ENCODE assay signal across 1 cellular context in the genomic region with DNA sequence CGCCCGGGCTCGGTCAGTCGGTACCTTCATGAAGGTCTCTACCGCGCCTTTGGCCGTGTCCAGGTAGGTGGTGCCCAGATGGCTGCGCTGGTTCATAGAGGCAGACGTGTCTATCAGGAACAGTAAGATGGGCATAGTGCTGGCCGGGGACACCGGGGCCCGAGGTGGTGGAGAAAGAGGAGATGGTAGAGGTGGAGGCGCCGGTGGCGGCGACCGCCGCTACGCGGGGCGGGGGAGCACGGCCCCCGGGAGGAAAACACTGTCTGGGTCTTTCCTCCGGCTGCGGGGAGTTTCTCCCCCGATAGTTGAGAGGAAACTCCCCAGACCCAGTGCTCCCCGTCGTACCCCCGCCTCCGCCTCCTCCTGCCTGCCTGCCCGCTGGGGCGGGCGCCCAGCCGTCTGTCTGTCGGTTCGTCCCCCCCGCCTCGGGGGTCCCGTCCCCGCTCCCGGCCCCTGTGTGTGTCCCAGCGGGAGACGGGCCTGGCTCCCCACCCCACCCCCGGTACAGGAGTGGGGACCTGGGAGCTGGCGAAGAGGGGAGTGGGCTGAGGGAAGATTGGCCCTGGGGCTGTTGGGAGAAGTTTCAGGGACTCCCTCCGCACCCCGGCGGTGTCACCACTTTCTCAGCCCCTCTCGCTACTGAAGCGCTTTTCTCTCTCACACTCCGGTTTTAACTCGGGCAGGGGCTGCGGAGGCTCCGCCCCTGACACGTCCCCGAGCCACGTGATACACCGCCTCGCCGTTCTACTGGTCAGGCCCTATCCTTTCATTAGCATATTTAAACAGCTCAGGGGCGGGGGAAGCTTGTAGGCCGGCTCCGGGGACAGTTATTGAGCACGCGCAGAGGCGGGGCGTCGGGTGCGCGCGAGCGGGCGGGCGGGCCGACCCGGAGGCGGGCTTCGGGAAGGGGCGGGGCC.
TF ChIP-seq lines count a peak whose summit lies in the region.

A gene with protein sequence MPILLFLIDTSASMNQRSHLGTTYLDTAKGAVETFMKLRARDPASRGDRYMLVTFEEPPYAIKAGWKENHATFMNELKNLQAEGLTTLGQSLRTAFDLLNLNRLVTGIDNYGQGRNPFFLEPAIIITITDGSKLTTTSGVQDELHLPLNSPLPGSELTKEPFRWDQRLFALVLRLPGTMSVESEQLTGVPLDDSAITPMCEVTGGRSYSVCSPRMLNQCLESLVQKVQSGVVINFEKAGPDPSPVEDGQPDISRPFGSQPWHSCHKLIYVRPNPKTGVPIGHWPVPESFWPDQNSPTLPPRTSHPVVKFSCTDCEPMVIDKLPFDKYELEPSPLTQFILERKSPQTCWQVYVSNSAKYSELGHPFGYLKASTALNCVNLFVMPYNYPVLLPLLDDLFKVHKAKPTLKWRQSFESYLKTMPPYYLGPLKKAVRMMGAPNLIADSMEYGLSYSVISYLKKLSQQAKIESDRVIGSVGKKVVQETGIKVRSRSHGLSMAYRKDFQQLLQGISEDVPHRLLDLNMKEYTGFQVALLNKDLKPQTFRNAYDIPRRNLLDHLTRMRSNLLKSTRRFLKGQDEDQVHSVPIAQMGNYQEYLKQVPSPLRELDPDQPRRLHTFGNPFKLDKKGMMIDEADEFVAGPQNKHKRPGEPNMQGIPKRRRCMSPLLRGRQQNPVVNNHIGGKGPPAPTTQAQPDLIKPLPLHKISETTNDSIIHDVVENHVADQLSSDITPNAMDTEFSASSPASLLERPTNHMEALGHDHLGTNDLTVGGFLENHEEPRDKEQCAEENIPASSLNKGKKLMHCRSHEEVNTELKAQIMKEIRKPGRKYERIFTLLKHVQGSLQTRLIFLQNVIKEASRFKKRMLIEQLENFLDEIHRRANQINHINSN (minus strand): TSS at position 646 of the 917 bp plus-strand sequence. CDS start 511 bp downstream, at position 135.

TF ChIP-seq in HepG2, 621 proteins besides CTCF, POLR2A, EP300 and RAD21 (continued from another document and continues in another):
- TF ChIP-seq, protein P1, sequence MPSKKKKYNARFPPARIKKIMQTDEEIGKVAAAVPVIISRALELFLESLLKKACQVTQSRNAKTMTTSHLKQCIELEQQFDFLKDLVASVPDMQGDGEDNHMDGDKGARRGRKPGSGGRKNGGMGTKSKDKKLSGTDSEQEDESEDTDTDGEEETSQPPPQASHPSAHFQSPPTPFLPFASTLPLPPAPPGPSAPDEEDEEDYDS (CRISPR knock-in tag; IDR thresholded peaks at IDR 0.05), result peak; percentile 100
- TF ChIP-seq ZNF891 (CRISPR knock-in tag; IDR thresholded peaks at IDR 0.05) (no peak), ZNF772 (CRISPR knock-in tag; IDR thresholded peaks at IDR 0.05) (peak; percentile 66), ZBTB38 (CRISPR knock-in tag; IDR thresholded peaks at IDR 0.05) (no peak), PCBP1 (IDR thresholded peaks at IDR 0.05; ENCODE audit: borderline replicate concordance, low read depth, low read length) (no peak), IRX3 (CRISPR knock-in tag; IDR thresholded peaks at IDR 0.05; ENCODE audit: borderline replicate concordance, low read depth) (peak; percentile 66; the same call in 1 of the 2 replicates), ZNF547 (CRISPR knock-in tag; IDR thresholded peaks at IDR 0.05) (no peak), FOXJ3 (CRISPR knock-in tag; IDR thresholded peaks at IDR 0.05; ENCODE audit: borderline replicate concordance) (peak; percentile 55; the same call in 1 of the 2 replicates), MAFK (conservative IDR thresholded peaks at IDR 0.05 in 1 of 2, IDR thresholded peaks at IDR 0.05 in 1 of 2; ENCODE audit: low read length in 2 of 2) (no peak), ZNF343 (CRISPR knock-in tag; IDR thresholded peaks at IDR 0.05) (0 out of 2 replicates have a peak, but pooled peaks have one; percentile 45), GZF1 (CRISPR knock-in tag; IDR thresholded peaks at IDR 0.05) (peak; percentile 11; the same call in 1 of the 2 replicates), NFE2 (CRISPR knock-in tag; IDR thresholded peaks at IDR 0.05) (no peak), ZNF335 (CRISPR knock-in tag; IDR thresholded peaks at IDR 0.05) (peak; percentile 30; the same call in 1 of the 2 replicates), XRCC5 (optimal IDR thresholded peaks at IDR 0.05; ENCODE audit: low read length) (peak; percentile 20), ZFAT (CRISPR knock-in tag; conservative IDR thresholded peaks at IDR 0.05) (peak; percentile 79; the same call in 1 of the 2 replicates), FIP1L1 (IDR thresholded peaks at IDR 0.05; ENCODE audit: borderline replicate concordance, insufficient read depth, low read depth, low read length) (no peak), SKI (IDR thresholded peaks at IDR 0.05; ENCODE audit: partially characterized antibody) (peak; percentile 34), ZNF331 (CRISPR knock-in tag; IDR thresholded peaks at IDR 0.05) (peak; percentile 65; the same call in 1 of the 2 replicates), REPIN1 (CRISPR knock-in tag; IDR thresholded peaks at IDR 0.05; ENCODE audit: borderline replicate concordance, low read depth) (peak; percentile 48), ZNF564 (CRISPR knock-in tag; IDR thresholded peaks at IDR 0.05) (0 out of 2 replicates have a peak, but pooled peaks have one; percentile 34)
- TF ChIP-seq, protein P2, sequence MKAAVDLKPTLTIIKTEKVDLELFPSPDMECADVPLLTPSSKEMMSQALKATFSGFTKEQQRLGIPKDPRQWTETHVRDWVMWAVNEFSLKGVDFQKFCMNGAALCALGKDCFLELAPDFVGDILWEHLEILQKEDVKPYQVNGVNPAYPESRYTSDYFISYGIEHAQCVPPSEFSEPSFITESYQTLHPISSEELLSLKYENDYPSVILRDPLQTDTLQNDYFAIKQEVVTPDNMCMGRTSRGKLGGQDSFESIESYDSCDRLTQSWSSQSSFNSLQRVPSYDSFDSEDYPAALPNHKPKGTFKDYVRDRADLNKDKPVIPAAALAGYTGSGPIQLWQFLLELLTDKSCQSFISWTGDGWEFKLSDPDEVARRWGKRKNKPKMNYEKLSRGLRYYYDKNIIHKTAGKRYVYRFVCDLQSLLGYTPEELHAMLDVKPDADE (CRISPR knock-in tag; IDR thresholded peaks at IDR 0.05), result peak; percentile 95
- TF ChIP-seq, protein P3, sequence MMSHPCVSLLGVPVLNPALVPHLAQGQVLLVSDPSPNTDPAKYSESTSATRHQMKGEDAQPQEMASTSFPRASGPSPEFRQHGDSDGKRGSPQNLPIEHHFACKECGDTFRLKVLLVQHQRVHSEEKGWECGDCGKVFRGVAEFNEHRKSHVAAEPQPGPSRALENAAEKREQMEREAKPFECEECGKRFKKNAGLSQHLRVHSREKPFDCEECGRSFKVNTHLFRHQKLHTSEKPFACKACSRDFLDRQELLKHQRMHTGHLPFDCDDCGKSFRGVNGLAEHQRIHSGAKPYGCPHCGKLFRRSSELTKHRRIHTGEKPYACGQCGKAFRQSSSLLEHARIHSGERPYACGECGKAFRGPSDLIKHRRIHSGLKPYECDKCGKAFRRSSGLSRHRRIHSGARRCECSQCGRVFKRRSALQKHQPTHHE (CRISPR knock-in tag; IDR thresholded peaks at IDR 0.05; ENCODE audit: borderline replicate concordance), result 0 out of 2 replicates have a peak, but pooled peaks have one; percentile 56
- TF ChIP-seq, protein P4, sequence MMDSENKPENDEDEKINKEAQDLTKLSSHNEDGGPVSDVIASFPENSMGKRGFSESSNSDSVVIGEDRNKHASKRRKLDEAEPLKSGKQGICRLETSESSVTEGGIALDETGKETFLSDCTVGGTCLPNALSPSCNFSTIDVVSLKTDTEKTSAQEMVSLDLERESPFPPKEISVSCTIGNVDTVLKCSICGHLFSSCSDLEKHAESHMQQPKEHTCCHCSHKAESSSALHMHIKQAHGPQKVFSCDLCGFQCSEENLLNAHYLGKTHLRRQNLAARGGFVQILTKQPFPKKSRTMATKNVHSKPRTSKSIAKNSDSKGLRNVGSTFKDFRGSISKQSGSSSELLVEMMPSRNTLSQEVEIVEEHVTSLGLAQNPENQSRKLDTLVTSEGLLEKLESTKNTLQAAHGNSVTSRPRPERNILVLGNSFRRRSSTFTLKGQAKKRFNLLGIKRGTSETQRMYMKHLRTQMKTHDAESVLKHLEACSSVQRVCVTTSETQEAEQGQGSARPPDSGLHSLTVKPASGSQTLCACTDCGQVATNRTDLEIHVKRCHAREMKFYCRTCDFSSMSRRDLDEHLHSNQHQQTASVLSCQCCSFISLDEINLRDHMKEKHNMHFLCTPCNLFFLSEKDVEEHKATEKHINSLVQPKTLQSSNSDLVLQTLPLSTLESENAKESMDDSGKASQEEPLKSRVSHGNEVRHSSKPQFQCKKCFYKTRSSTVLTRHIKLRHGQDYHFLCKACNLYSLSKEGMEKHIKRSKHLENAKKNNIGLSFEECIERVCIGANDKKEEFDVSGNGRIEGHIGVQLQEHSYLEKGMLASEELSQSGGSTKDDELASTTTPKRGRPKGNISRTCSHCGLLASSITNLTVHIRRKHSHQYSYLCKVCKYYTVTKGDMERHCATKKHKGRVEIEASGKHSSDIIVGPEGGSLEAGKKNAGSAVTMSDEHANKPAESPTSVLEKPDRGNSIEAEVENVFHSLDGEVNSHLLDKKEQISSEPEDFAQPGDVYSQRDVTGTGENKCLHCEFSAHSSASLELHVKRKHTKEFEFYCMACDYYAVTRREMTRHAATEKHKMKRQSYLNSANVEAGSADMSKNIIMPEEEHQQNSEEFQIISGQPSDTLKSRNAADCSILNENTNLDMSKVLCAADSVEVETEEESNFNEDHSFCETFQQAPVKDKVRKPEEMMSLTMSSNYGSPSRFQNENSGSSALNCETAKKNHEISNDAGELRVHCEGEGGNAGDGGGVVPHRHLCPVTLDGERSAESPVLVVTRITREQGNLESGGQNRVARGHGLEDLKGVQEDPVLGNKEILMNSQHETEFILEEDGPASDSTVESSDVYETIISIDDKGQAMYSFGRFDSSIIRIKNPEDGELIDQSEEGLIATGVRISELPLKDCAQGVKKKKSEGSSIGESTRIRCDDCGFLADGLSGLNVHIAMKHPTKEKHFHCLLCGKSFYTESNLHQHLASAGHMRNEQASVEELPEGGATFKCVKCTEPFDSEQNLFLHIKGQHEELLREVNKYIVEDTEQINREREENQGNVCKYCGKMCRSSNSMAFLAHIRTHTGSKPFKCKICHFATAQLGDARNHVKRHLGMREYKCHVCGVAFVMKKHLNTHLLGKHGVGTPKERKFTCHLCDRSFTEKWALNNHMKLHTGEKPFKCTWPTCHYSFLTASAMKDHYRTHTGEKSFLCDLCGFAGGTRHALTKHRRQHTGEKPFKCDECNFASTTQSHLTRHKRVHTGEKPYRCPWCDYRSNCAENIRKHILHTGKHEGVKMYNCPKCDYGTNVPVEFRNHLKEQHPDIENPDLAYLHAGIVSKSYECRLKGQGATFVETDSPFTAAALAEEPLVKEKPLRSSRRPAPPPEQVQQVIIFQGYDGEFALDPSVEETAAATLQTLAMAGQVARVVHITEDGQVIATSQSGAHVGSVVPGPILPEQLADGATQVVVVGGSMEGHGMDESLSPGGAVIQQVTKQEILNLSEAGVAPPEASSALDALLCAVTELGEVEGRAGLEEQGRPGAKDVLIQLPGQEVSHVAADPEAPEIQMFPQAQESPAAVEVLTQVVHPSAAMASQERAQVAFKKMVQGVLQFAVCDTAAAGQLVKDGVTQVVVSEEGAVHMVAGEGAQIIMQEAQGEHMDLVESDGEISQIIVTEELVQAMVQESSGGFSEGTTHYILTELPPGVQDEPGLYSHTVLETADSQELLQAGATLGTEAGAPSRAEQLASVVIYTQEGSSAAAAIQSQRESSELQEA (CRISPR knock-in tag; IDR thresholded peaks at IDR 0.05; ENCODE audit: not compliant biosample characterization), result peak; percentile 88
- TF ChIP-seq, protein P5, sequence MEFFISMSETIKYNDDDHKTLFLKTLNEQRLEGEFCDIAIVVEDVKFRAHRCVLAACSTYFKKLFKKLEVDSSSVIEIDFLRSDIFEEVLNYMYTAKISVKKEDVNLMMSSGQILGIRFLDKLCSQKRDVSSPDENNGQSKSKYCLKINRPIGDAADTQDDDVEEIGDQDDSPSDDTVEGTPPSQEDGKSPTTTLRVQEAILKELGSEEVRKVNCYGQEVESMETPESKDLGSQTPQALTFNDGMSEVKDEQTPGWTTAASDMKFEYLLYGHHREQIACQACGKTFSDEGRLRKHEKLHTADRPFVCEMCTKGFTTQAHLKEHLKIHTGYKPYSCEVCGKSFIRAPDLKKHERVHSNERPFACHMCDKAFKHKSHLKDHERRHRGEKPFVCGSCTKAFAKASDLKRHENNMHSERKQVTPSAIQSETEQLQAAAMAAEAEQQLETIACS (CRISPR knock-in tag; IDR thresholded peaks at IDR 0.05), result peak; percentile 85
- TF ChIP-seq, protein P6, sequence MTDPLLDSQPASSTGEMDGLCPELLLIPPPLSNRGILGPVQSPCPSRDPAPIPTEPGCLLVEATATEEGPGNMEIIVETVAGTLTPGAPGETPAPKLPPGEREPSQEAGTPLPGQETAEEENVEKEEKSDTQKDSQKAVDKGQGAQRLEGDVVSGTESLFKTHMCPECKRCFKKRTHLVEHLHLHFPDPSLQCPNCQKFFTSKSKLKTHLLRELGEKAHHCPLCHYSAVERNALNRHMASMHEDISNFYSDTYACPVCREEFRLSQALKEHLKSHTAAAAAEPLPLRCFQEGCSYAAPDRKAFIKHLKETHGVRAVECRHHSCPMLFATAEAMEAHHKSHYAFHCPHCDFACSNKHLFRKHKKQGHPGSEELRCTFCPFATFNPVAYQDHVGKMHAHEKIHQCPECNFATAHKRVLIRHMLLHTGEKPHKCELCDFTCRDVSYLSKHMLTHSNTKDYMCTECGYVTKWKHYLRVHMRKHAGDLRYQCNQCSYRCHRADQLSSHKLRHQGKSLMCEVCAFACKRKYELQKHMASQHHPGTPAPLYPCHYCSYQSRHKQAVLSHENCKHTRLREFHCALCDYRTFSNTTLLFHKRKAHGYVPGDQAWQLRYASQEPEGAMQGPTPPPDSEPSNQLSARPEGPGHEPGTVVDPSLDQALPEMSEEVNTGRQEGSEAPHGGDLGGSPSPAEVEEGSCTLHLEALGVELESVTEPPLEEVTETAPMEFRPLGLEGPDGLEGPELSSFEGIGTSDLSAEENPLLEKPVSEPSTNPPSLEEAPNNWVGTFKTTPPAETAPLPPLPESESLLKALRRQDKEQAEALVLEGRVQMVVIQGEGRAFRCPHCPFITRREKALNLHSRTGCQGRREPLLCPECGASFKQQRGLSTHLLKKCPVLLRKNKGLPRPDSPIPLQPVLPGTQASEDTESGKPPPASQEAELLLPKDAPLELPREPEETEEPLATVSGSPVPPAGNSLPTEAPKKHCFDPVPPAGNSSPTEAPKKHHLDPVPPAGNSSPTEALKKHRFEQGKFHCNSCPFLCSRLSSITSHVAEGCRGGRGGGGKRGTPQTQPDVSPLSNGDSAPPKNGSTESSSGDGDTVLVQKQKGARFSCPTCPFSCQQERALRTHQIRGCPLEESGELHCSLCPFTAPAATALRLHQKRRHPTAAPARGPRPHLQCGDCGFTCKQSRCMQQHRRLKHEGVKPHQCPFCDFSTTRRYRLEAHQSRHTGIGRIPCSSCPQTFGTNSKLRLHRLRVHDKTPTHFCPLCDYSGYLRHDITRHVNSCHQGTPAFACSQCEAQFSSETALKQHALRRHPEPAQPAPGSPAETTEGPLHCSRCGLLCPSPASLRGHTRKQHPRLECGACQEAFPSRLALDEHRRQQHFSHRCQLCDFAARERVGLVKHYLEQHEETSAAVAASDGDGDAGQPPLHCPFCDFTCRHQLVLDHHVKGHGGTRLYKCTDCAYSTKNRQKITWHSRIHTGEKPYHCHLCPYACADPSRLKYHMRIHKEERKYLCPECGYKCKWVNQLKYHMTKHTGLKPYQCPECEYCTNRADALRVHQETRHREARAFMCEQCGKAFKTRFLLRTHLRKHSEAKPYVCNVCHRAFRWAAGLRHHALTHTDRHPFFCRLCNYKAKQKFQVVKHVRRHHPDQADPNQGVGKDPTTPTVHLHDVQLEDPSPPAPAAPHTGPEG (CRISPR knock-in tag; IDR thresholded peaks at IDR 0.05), result peak; percentile 64; the same call in 1 of the 2 replicates
